In genomic region chr2:25972049-25972823, GRCh38 we compare ENCODE assay signal across 1 cellular context.
TF ChIP-seq lines count a peak whose summit lies in the region.

No MANE protein-coding gene starts in this region.

TF ChIP-seq in WTC11, 78 proteins besides CTCF, POLR2A, EP300 and RAD21 (continued from another document):
- no peak for TF ChIP-seq E2F5 (CRISPR knock-in tag; IDR thresholded peaks at IDR 0.05)
- TF ChIP-seq SOX15 (CRISPR knock-in tag; IDR thresholded peaks at IDR 0.05): no peak
- no peak for TF ChIP-seq FOXP1 (CRISPR knock-in tag; IDR thresholded peaks at IDR 0.05; ENCODE audit: borderline replicate concordance)
- TF ChIP-seq PRRX2 (CRISPR knock-in tag; IDR thresholded peaks at IDR 0.05): no peak
- no peak for TF ChIP-seq JAZF1 (CRISPR knock-in tag; IDR thresholded peaks at IDR 0.05)
- no peak for TF ChIP-seq CREM (CRISPR knock-in tag; IDR thresholded peaks at IDR 0.05)
TF ChIP-seq in WTC11: peak in this region for 0.
